Comparison of ENCODE assay signal across 1 cellular context in genomic region chr10:34476607-34477006, GRCh38.
TF ChIP-seq lines count a peak whose summit lies in the region.

No MANE protein-coding gene starts in this region.

TF ChIP-seq in SK-N-SH, 30 proteins besides CTCF, POLR2A, EP300 and RAD21 (continued from another document):
- TF ChIP-seq IRF3 (IDR thresholded peaks at IDR 0.05; ENCODE audit: low read depth, low read length) (no peak), YY1 (IDR thresholded peaks at IDR 0.05; ENCODE audit: low read depth) (no peak), MXI1 (IDR thresholded peaks at IDR 0.05; ENCODE audit: low read depth, low read length) (no peak)
